Comparison of ENCODE assay signal across 11 cellular contexts in the genomic region with DNA sequence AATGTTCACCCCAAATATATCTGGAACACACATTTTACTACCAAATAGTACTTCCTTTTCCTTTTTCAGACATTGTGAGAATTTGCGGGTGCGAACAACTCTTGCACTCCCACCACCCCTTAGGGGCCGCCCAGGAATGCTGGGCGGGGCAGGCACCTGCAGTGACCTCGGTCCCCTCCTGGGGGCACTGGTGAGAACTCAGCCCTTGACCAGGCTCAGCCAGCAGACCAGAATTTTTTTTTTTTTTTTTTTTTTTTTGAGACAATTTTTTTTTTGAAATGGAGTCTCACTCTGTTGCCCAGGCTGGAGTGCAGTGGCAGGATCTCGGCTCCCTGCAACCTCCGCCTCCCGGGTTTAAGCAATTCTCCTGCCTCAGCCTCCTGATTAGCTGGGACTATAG.
DNase-seq lines count a peak whose midpoint lies in the region; ATAC-seq, FAIRE-seq and TF ChIP-seq lines count a peak whose summit lies in the region.
"Had no signal": no experiment of that assay in that cellular context is flagged by ENCODE, and none has a peak within 500 bp of the region (broad histone marks: within the 10 kb centered on the region; RNA-seq: fewer than 3 reads in every experiment).

No MANE protein-coding gene starts in this region.

- RAD21 ChIA-PET in GM12878 (lab: Charles Lee; ENCODE audit: unreplicated experiment) = no interaction called here

- no peaks in the 10 kb centered on the region for H3K4me1 ChIP-seq in GM12878 (ENCODE audit: control insufficient read depth, insufficient read depth, low read length)
- H3K4me1 ChIP-seq: parathyroid adenoma, vagina had no signal

- 34% methylated on average over 8 of the region's 8 CpGs for WGBS in GM12878 (ENCODE audit: insufficient coverage, insufficient replicate concordance, low lambda C conversion rate, missing lambda C conversion rate)

- TF ChIP-seq RAD21 in GM12878 (IDR thresholded peaks at IDR 0.05; ENCODE audit: insufficient read depth, low read depth, low read length) = no peak

- no peak overlapping the region for H3K27ac ChIP-seq in GM12878 (ENCODE audit: control insufficient read depth, insufficient read depth)
- H3K27ac ChIP-seq: parathyroid adenoma, vagina had no signal

- H3K4me3 ChIP-seq in GM12878 = no peak overlapping the region
- H3K4me3 ChIP-seq: vagina had no signal

- H3K4me2 ChIP-seq in GM12878 (ENCODE audit: control insufficient read depth, insufficient read depth) = no peak overlapping the region

- H3K9me3 ChIP-seq in GM12878 (replicated peaks; ENCODE audit: control insufficient read depth, insufficient read depth, low read length) = no peaks in the 10 kb centered on the region
- H3K9me3 ChIP-seq: vagina had no signal

- H3K36me3 Mint-ChIP-seq in HFFc6 (ENCODE audit: low read depth) (no peaks in the 10 kb centered on the region), neural crest cell (ENCODE audit: low read depth) (peaks cover 2% of the 10 kb centered on the region)

- H3K27me3 ChIP-seq in GM12878 (replicated peaks in 1 of 2; ENCODE audit: control insufficient read depth in 2 of 2, insufficient read depth in 2 of 2, low read length in 1 of 2) = no peaks in the 10 kb centered on the region
- H3K27me3 ChIP-seq: vagina had no signal

- TF ChIP-seq POLR2A in GM12878 (IDR thresholded peaks at IDR 0.05; ENCODE audit: low read depth, low read length) = no peak

- POLR2A ChIA-PET in GM12878 (lab: Charles Lee) = interaction anchor here (0.7 kb wide), 2 partner anchors 153 to 1452 kb away, joined by 3 to 7 read pairs; no protein-coding TSS in a partner anchor

- H3K9me3 Mint-ChIP-seq in HFFc6 = no peaks in the 10 kb centered on the region
- H3K9me3 Mint-ChIP-seq in neural crest cell = peaks cover 2% of the 10 kb centered on the region
- H3K9me3 Mint-ChIP-seq: dendritic cell treated with granulocyte-macrophage colony-stimulating factor and Interleukin-4, amounts not matched to agents 40 ng/mL and 50 ng/mL, for 4 days had no signal

- no peaks in the 10 kb centered on the region for H3K36me3 ChIP-seq in GM12878 (ENCODE audit: control insufficient read depth in 2 of 2, insufficient read depth in 2 of 2, low read length in 1 of 2)
- H3K36me3 ChIP-seq: vagina had no signal

- no peak overlapping the region for H3K27ac Mint-ChIP-seq in HFFc6
- H3K27ac Mint-ChIP-seq in neural crest cell (ENCODE audit: unreplicated experiment) = no peak overlapping the region
- H3K27ac Mint-ChIP-seq: dendritic cell treated with granulocyte-macrophage colony-stimulating factor and Interleukin-4, amounts not matched to agents 40 ng/mL and 50 ng/mL, for 4 days had no signal

- SMC1A ChIA-PET in GM12878 (lab: Charles Lee; ENCODE audit: uncharacterized antibody, unreplicated experiment) = interaction anchor here (1.7 kb wide), 1 partner anchor 268 kb away, joined by 6 read pairs; no protein-coding TSS in a partner anchor

- TF ChIP-seq CTCF in HFFc6 (IDR thresholded peaks at IDR 0.05) = peak; percentile 66
- peak; percentile 37 to 68 (median 41); a peak in 5 of 6 replicates for TF ChIP-seq CTCF in GM12878 (IDR thresholded peaks at IDR 0.05 in 2 of 3, conservative IDR thresholded peaks at IDR 0.05 in 1 of 3; ENCODE audit: control insufficient read depth in 2 of 3, extremely low read depth in 1 of 3, insufficient read depth in 1 of 3, low read depth in 3 of 3, low read length in 3 of 3)
- TF ChIP-seq CTCF in neural crest cell (conservative IDR thresholded peaks at IDR 0.05) = peak; percentile 56

- H3K27me3 Mint-ChIP-seq in HFFc6 (ENCODE audit: insufficient read depth) (peaks cover 9% of the 10 kb centered on the region), neural crest cell (ENCODE audit: low read depth) (no peaks in the 10 kb centered on the region)

- no peak overlapping the region for H2AFZ ChIP-seq in GM12878 (ENCODE audit: control insufficient read depth, low read depth, low read length)
- H2AFZ ChIP-seq: parathyroid adenoma had no signal

- H3K79me2 ChIP-seq in GM12878 (ENCODE audit: control insufficient read depth, insufficient read depth, low read length) = no peaks in the 10 kb centered on the region
- H3K79me2 ChIP-seq: parathyroid adenoma had no signal

- H4K20me1 ChIP-seq in GM12878 (ENCODE audit: control insufficient read depth, insufficient read depth) = no peaks in the 10 kb centered on the region

- TF ChIP-seq EP300 in GM12878 (IDR thresholded peaks at IDR 0.05; ENCODE audit: borderline replicate concordance in 1 of 2, control insufficient read depth in 1 of 2, low read depth in 2 of 2, low read length in 2 of 2) = no peak

- no peak overlapping the region for H3K9ac ChIP-seq in GM12878 (ENCODE audit: control insufficient read depth, insufficient read depth, low read length)
- H3K9ac ChIP-seq: parathyroid adenoma had no signal

- no TSS peak for BruUV-seq in GM12878 (replicated peaks; lab: Mats Ljungman, UMichigan)

- intact Hi-C loops in GM12878 (cut with micrococcal nuclease; ENCODE audit: unreplicated experiment) = loop anchor here (10.0 kb wide), 1 partner anchor 127 kb away; no protein-coding TSS in a partner anchor

- ATAC-seq in GM12878 = peak; percentile 71
- no peak for ATAC-seq in HG03439 (IDR thresholded peaks at IDR 0.05; ENCODE audit: unreplicated experiment)
- no peak for ATAC-seq in HG03159 (IDR thresholded peaks at IDR 0.05; ENCODE audit: unreplicated experiment)
- ATAC-seq: Right ventricle myocardium inferior had no signal

- H3K4me3 Mint-ChIP-seq in HFFc6 (no peak overlapping the region), neural crest cell (no peak overlapping the region)
- H3K4me3 Mint-ChIP-seq: dendritic cell treated with granulocyte-macrophage colony-stimulating factor and Interleukin-4, amounts not matched to agents 40 ng/mL and 50 ng/mL, for 4 days had no signal

- in situ Hi-C loops in GM12878 (cut with MboI) = no loop called here

- no peak for FAIRE-seq in GM12878 (lab: Jason Lieb, UNC)

- CTCF ChIA-PET in GM12878 (lab: Yijun Ruan, JAX) = interaction anchor here (0.7 kb wide), 2 partner anchors 58 to 281 kb away, joined by 3 to 5 read pairs; no protein-coding TSS in a partner anchor

- DNase-seq in Daoy (ENCODE audit: low read depth) (peak; percentile 50), HFFc6 (no peak), GM12878 (ENCODE audit: low read depth, low spot score) (no peak), neural crest cell (ENCODE audit: low read depth, low spot score) (peak; percentile 57), NCI-H1930 (lab: John Stamatoyannopoulos, UW) (no peak)

- H3K4me1 Mint-ChIP-seq in HFFc6 (ENCODE audit: low read depth) = no peaks in the 10 kb centered on the region
- H3K4me1 Mint-ChIP-seq in neural crest cell = no peaks in the 10 kb centered on the region

TF ChIP-seq in GM12878, 131 proteins besides CTCF, POLR2A, EP300 and RAD21:
- TF ChIP-seq IRF4 (IDR thresholded peaks at IDR 0.05; ENCODE audit: low read depth, low read length) (no peak), SIX5 (IDR thresholded peaks at IDR 0.05; ENCODE audit: low read depth, low read length, severe bottlenecking) (no peak), SMC3 (IDR thresholded peaks at IDR 0.05; ENCODE audit: borderline replicate concordance, low read length) (0 out of 2 replicates have a peak, but pooled peaks have one; percentile 25), ZNF384 (IDR thresholded peaks at IDR 0.05; ENCODE audit: borderline replicate concordance, low read depth, low read length) (peak; percentile 40; the same call in 1 of the 2 replicates)

Comparison
In these comparisons a context has a peak if more than half of its experiments do, and no peak if none do; other contexts are left out.
1. DNase-seq: peak in Daoy (single experiment) and neural crest cell (single experiment); none in HFFc6 (single experiment), GM12878 (single experiment) and NCI-H1930 (0 of 2).
2. Peak in every context shown above with its lines, with median percentiles within 50 percentile points of each other: CTCF ChIP-seq.